8 cellular contexts compared by ENCODE assay signal in genomic region chr4:148441986-148442829, GRCh38. TPM values are rescaled to one million over a fixed set of nuclear protein-coding genes. Genes with fewer than 3 reads are reported as not detected.
A peak's percentile ranks its signal among the peaks of the same experiment; 100 is the strongest.
DNase-seq lines count a peak whose midpoint lies in the region; ATAC-seq, FAIRE-seq and TF ChIP-seq lines count a peak whose summit lies in the region.

Gene NR3C2, minus strand, starts transcription at chr4:148442414.

- H4K5ac ChIP-seq in H1 (ENCODE audit: insufficient read length, low read depth, low read length) = peak within 1 kb of the TSS; percentile 67

- H2BK20ac ChIP-seq in H1 (ENCODE audit: low read length) = no peak within 1 kb of the TSS; the same call in 1 of the 2 replicates

- H3K9ac ChIP-seq in H1 (replicated peaks in 1 of 4; ENCODE audit: extremely low read depth in 1 of 4, low read depth in 3 of 4, low read length in 3 of 4) = peak within 1 kb of the TSS in 3 of 4 experiments; percentile 48 to 60 (median 55); a peak in 6 of 7 replicates

- peak within 1 kb of the TSS; percentile 60 for H3K18ac ChIP-seq in H1 (ENCODE audit: extremely low read depth, low read length)

- peak within 1 kb of the TSS; percentile 89 for H3K27ac Mint-ChIP-seq in activated CD8-positive, alpha-beta memory T cell treated with anti-CD3 and anti-CD28 coated beads, Interleukin-2, amount 10 ng/mL, durations not matched to agents 7 days and 5 days

- peak within 1 kb of the TSS; percentile 70 to 77 (median 74) for H3K4me3 ChIP-seq in H1 (ENCODE audit: extremely low read depth in 1 of 4, insufficient read depth in 2 of 4, low read depth in 3 of 4, low read length in 4 of 4)

- no peaks in the 10 kb centered on the region for H3K79me2 ChIP-seq in H1 (ENCODE audit: control insufficient read depth in 1 of 2, insufficient read depth in 2 of 2, low read length in 2 of 2)

- H3K4me1 ChIP-seq in H1 (replicated peaks in 1 of 4; ENCODE audit: control insufficient read depth in 3 of 4, insufficient read depth in 4 of 4, low read length in 3 of 4) = peaks cover 1 to 12% (median 2%) of the 10 kb centered on the region in 4 experiments; a peak in 6 of 7 replicates

- peak within 1 kb of the TSS; percentile 89 to 100 for H3K4me2 ChIP-seq in H1 (ENCODE audit: insufficient read depth in 1 of 2, low read depth in 2 of 2, low read length in 2 of 2)

- 0 out of 2 replicates have a peak within 1 kb of the TSS, but pooled peaks have one; percentile 60 for H2BK12ac ChIP-seq in H1 (ENCODE audit: low read depth, low read length)

- peak within 1 kb of the TSS; percentile 93 for H3K4me3 Mint-ChIP-seq in activated CD8-positive, alpha-beta memory T cell treated with anti-CD3 and anti-CD28 coated beads, Interleukin-2, amount 10 ng/mL, durations not matched to agents 7 days and 5 days

- no peaks in the 10 kb centered on the region for H3K9me3 ChIP-seq in H1 (ENCODE audit: insufficient read depth in 2 of 2, low read depth in 1 of 2, low read length in 1 of 2)

- no peak within 1 kb of the TSS for H3K4ac ChIP-seq in H1 (replicated peaks; ENCODE audit: insufficient read length, low read depth, low read length)

- CTCF ChIA-PET in activated CD8-positive, alpha-beta memory T cell treated with anti-CD3 and anti-CD28 coated beads, Interleukin-2, amount 10 ng/mL, durations not matched to agents 7 days and 5 days (lab: Charles Lee) = interaction anchor here (1.1 to 2.2 kb wide), 4 partner anchors 88 to 575 kb away, joined by 3 to 13 read pairs (median 4); no protein-coding TSS in a partner anchor
- CTCF ChIA-PET in H1 (lab: Charles Lee; ENCODE audit: partially characterized antibody) = no interaction called here

- H2BK5ac ChIP-seq in H1 (ENCODE audit: low read depth, low read length) = no peak within 1 kb of the TSS

- H3K4me1 Mint-ChIP-seq in activated CD8-positive, alpha-beta memory T cell treated with anti-CD3 and anti-CD28 coated beads, Interleukin-2, amount 10 ng/mL, durations not matched to agents 7 days and 5 days = peaks cover 27% of the 10 kb centered on the region

- H3K9me3 Mint-ChIP-seq in activated CD8-positive, alpha-beta memory T cell treated with anti-CD3 and anti-CD28 coated beads, Interleukin-2, amount 10 ng/mL, durations not matched to agents 7 days and 5 days (ENCODE audit: low read depth) = no peaks in the 10 kb centered on the region

- DNase-seq in CMK (ENCODE audit: low read depth) (peak; percentile 95), HPDE6-E6E7 (ENCODE audit: extremely low spot score) (peak; percentile 99), NOMO-1 (lab: John Stamatoyannopoulos, UW; ENCODE audit: unreplicated experiment in 2 of 2) (peak; percentile 93 to 94), H1 (ENCODE audit: low read depth in 1 of 2, low spot score in 2 of 2) (peak; percentile 92 to 97), medulla oblongata (ENCODE audit: extremely low spot score) (peak; percentile 100)
- peak; percentile 99 for DNase-seq in activated CD8-positive, alpha-beta memory T cell treated with anti-CD3 and anti-CD28 coated beads, Interleukin-2, amount 10 ng/mL, durations not matched to agents 7 days and 5 days
- peak; percentile 88 to 93 (median 91) for DNase-seq in stimulated activated CD4-positive, alpha-beta T cell treated with anti-CD3 and anti-CD28 coated beads, TNF-alpha, amount 100 ng/mL, for 48 hours (ENCODE audit: low read depth in 3 of 3)

- H2AK5ac ChIP-seq in H1 (ENCODE audit: low read depth, low read length) = no peak within 1 kb of the TSS

- no peaks in the 10 kb centered on the region for H3K36me3 Mint-ChIP-seq in activated CD8-positive, alpha-beta memory T cell treated with anti-CD3 and anti-CD28 coated beads, Interleukin-2, amount 10 ng/mL, durations not matched to agents 7 days and 5 days

- peaks cover 21% of the 10 kb centered on the region for H3K27me3 Mint-ChIP-seq in activated CD8-positive, alpha-beta memory T cell treated with anti-CD3 and anti-CD28 coated beads, Interleukin-2, amount 10 ng/mL, durations not matched to agents 7 days and 5 days

- H2BK15ac ChIP-seq in H1 (ENCODE audit: low read length) = no peak within 1 kb of the TSS

- WGBS in H1 (ENCODE audit: extremely low coverage in 1 of 2, insufficient coverage in 1 of 2, insufficient read length in 1 of 2, insufficient replicate concordance in 2 of 2, low coverage in 1 of 2, low lambda C conversion rate in 2 of 2, missing lambda C conversion rate in 1 of 2), 2 experiments = 1% methylated on average over 47 of the region's 64 CpGs; no CpG with 5 or more reads in 1 of the 2 experiments

- peak within 1 kb of the TSS; percentile 73 for H2AFZ ChIP-seq in H1 (ENCODE audit: low read length)

- TF ChIP-seq CTCF in H1 (IDR thresholded peaks at IDR 0.05; ENCODE audit: control extremely low read depth in 1 of 3, insufficient read depth in 1 of 3, low read depth in 1 of 3, low read length in 3 of 3) = no peak; a peak in 1 of 4 replicates

- H4K8ac ChIP-seq in H1 (ENCODE audit: extremely low read depth, insufficient read depth, low read length) = peak within 1 kb of the TSS; percentile 39; the same call in 1 of the 2 replicates

- no peaks in the 10 kb centered on the region for H3K79me1 ChIP-seq in H1 (ENCODE audit: low read depth, low read length)

- H3K27ac ChIP-seq in H1 (ENCODE audit: low read depth, low read length) = no peak within 1 kb of the TSS

- H3K14ac ChIP-seq in H1 (ENCODE audit: insufficient read length) = no peak within 1 kb of the TSS

- H4K20me1 ChIP-seq in H1 (replicated peaks in 1 of 2; ENCODE audit: control insufficient read depth in 1 of 2, insufficient read depth in 2 of 2, low read length in 2 of 2) = no peaks in the 10 kb centered on the region

- H4K91ac ChIP-seq in H1 (replicated peaks; ENCODE audit: insufficient read length, low read length) = peak within 1 kb of the TSS; percentile 65

- H3K23me2 ChIP-seq in H1 (ENCODE audit: low read depth, low read length) = peaks cover 29% of the 10 kb centered on the region

- H3K27me3 ChIP-seq in H1 (replicated peaks in 1 of 4; ENCODE audit: control insufficient read depth in 3 of 4, extremely low read depth in 1 of 4, insufficient read depth in 3 of 4, low read length in 3 of 4) = peaks cover 8 to 32% (median 26%) of the 10 kb centered on the region in 4 experiments

- FAIRE-seq in H1 (lab: Jason Lieb, UNC) = peak; percentile 71

- peak; percentile 81 to 94 for TF ChIP-seq POLR2A in H1 (IDR thresholded peaks at IDR 0.05; ENCODE audit: control extremely low read depth in 1 of 2, low read depth in 2 of 2, low read length in 2 of 2)

- no peak; a peak in 1 of 4 replicates for TF ChIP-seq RAD21 in H1 (IDR thresholded peaks at IDR 0.05 in 1 of 2, conservative IDR thresholded peaks at IDR 0.05 in 1 of 2; ENCODE audit: low read depth in 2 of 2, low read length in 2 of 2)

- no peak within 1 kb of the TSS for H3K56ac ChIP-seq in H1 (replicated peaks; ENCODE audit: insufficient read length, low read depth, low read length)

- no peak within 1 kb of the TSS for H2BK120ac ChIP-seq in H1 (replicated peaks; ENCODE audit: low read depth, low read length)

- H3K36me3 ChIP-seq in H1 (ENCODE audit: control insufficient read depth in 2 of 4, insufficient read depth in 4 of 4, low read length in 3 of 4) = no peaks in the 10 kb centered on the region

- H3K23ac ChIP-seq in H1 (ENCODE audit: insufficient read length) = no peak within 1 kb of the TSS

- ATAC-seq in GM19467 (IDR thresholded peaks at IDR 0.05; ENCODE audit: unreplicated experiment) = peak; percentile 98
- peak; percentile 90 for ATAC-seq in activated CD8-positive, alpha-beta memory T cell treated with anti-CD3 and anti-CD28 coated beads, Interleukin-2, amount 10 ng/mL, durations not matched to agents 7 days and 5 days

- TF ChIP-seq EP300 in H1 (IDR thresholded peaks at IDR 0.05; ENCODE audit: borderline replicate concordance in 1 of 2, low read depth in 2 of 2, low read length in 2 of 2) = peak in 1 of 2 experiments; percentile 13; a peak in 1 of 3 replicates

- POLR2A ChIA-PET in H1 (lab: Charles Lee; ENCODE audit: partially characterized antibody) = interaction anchor here (0.8 kb wide), 1 partner anchor 262 kb away, joined by 3 read pairs; no protein-coding TSS in a partner anchor

TF ChIP-seq in H1, 55 proteins besides CTCF, POLR2A, EP300 and RAD21 (continues in another document):
- TF ChIP-seq, protein P1, sequence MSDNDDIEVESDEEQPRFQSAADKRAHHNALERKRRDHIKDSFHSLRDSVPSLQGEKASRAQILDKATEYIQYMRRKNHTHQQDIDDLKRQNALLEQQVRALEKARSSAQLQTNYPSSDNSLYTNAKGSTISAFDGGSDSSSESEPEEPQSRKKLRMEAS (IDR thresholded peaks at IDR 0.05) = peak; percentile 57
- no peak for TF ChIP-seq SRF (IDR thresholded peaks at IDR 0.05; ENCODE audit: low read depth, low read length)
- no peak for TF ChIP-seq RFX5 (IDR thresholded peaks at IDR 0.05; ENCODE audit: borderline replicate concordance, low read depth, low read length)
- TF ChIP-seq CREB1 (IDR thresholded peaks at IDR 0.05) = peak; percentile 86
- TF ChIP-seq POLR2AphosphoS5 (IDR thresholded peaks at IDR 0.05; ENCODE audit: low read depth, low read length) = peak; percentile 67
- peak; percentile 94 for TF ChIP-seq ASH2L (IDR thresholded peaks at IDR 0.05; ENCODE audit: low read length)
- no peak for TF ChIP-seq GABPA (IDR thresholded peaks at IDR 0.05; ENCODE audit: borderline replicate concordance, insufficient read depth, low read length)
- peak; percentile 86 for TF ChIP-seq USF2 (IDR thresholded peaks at IDR 0.05; ENCODE audit: low read length)
- peak; percentile 96 for TF ChIP-seq SP1 (IDR thresholded peaks at IDR 0.05; ENCODE audit: low read depth, low read length)
- TF ChIP-seq TAF1 (IDR thresholded peaks at IDR 0.05; ENCODE audit: low read depth, low read length) = peak; percentile 87
- peak; percentile 93 for TF ChIP-seq TBP (IDR thresholded peaks at IDR 0.05; ENCODE audit: low read depth, low read length)

RNA-seq across cellular contexts. Expression of gene NR3C2, which starts in this region (rescaled TPM):
- total RNA-seq in activated CD8-positive, alpha-beta memory T cell treated with anti-CD3 and anti-CD28 coated beads, Interleukin-2, amount 10 ng/mL, durations not matched to agents 7 days and 5 days = 1 to 10 TPM; 2.2 to 9.0 TPM
- 3.0 and 3.9 TPM in 2 replicates for total RNA-seq in H1 (2021; fragmentation: NEBNext Ultra II Directional; extraction: Animal tissue kit (Norgen Biotek cat#: 25700))
- 0.80 and 1.0 TPM in 2 replicates for polyA plus RNA-seq in H1 (2011; rRNA removed)
- 1.5 TPM for polyA plus RNA-seq in H1 (2011; cell fraction: cytosol; rRNA removed)
- 2.2 TPM for polyA plus RNA-seq in H1 (2011; cell fraction: nucleus; rRNA removed)
- polyA plus RNA-seq in H1 (2012, experiment 1 of 2) = 0.61 to 2.4 TPM (median 0.78 TPM) in 4 replicates
- 0.05 TPM for polyA plus RNA-seq in H1 (2012, experiment 2 of 2)
- 0.63 TPM for polyA plus RNA-seq in H1 (2013, experiment 1 of 2)
- polyA plus RNA-seq in H1 (2013, experiment 2 of 2) = 1.2 TPM
- polyA minus RNA-seq in H1 (2011; rRNA and poly(A)+ RNA removed) = 8.8 and 9.2 TPM in 2 replicates
- 2.0 TPM for polyA minus RNA-seq in H1 (2011; cell fraction: cytosol; rRNA and poly(A)+ RNA removed)
- 21.3 TPM for polyA minus RNA-seq in H1 (2011; cell fraction: nucleus; rRNA and poly(A)+ RNA removed)
